8 cellular contexts compared by ENCODE assay signal in genomic region chr7:156119771-156120170, GRCh38.
"Had no signal": no experiment of that assay in that cellular context is flagged by ENCODE, and none has a peak within 500 bp of the region (broad histone marks: within the 10 kb centered on the region; RNA-seq: fewer than 3 reads in every experiment).

No MANE protein-coding gene starts in this region.

- DNase-seq: GDM1, GF-D8 had no signal

- H3K4me3 ChIP-seq: GM12878 had no signal

- ATAC-seq: GM12878 had no signal

- FAIRE-seq: G401.6, GM12878, GM12891, GM12892, GM18507, GM19239 had no signal
